12 cellular contexts compared by ENCODE assay signal in the genomic region with DNA sequence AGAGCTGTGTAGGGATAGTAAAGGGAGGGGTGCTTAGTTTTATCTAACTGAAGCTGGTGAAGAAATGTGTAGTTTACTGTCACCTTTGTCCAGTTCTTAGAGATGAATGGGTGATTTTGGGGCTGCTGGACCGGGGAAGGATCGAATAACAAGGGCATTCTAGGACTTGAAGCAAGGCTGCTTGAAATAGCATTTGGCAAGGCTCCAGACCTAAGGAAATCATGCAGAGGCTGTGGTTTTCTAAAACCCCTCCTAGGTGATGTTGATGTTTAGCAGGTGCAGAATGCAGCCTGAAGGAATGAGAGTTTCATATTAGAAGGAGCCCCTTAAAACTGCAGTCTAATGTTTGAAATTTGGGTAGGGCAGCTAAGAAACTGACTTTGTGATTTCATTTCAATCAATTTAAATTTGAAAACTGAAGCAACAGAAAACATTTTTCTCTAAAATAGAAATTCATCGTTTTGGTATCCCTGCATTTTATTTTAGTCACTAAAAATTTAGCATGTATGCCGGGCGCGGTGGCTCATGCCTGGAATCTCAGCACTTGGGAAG.
DNase-seq lines count a peak whose midpoint lies in the region; ATAC-seq and TF ChIP-seq lines count a peak whose summit lies in the region.
"Had no signal": no experiment of that assay in that cellular context is flagged by ENCODE, and none has a peak within 500 bp of the region (broad histone marks: within the 10 kb centered on the region; RNA-seq: fewer than 3 reads in every experiment).

No MANE protein-coding gene starts in this region.

- no peaks in the 10 kb centered on the region for H3K79me2 ChIP-seq in OCI-LY7 (ENCODE audit: insufficient read depth, low read depth, low read length)
- no peaks in the 10 kb centered on the region for H3K79me2 ChIP-seq in fibroblast of lung (ENCODE audit: control insufficient read depth, insufficient read depth, low read length)

- POLR2A ChIA-PET in OCI-LY7 (lab: Charles Lee) = no interaction called here

- peaks cover 12% of the 10 kb centered on the region for H3K36me3 Mint-ChIP-seq in CD4-positive, CD25-positive, alpha-beta regulatory T cell
- H3K36me3 Mint-ChIP-seq in endodermal cell (ENCODE audit: low read depth) = peaks cover 51% of the 10 kb centered on the region

- H3K9ac ChIP-seq in fibroblast of lung (ENCODE audit: insufficient read depth, low read length) = no peak overlapping the region
- no peak overlapping the region for H3K9ac ChIP-seq in endodermal cell (ENCODE audit: extremely low read depth, low read length, poor library complexity, severe bottlenecking)

- H3K27ac Mint-ChIP-seq in CD4-positive, CD25-positive, alpha-beta regulatory T cell = peak overlapping the region; percentile 21 to 65 (median 33)
- no peak overlapping the region for H3K27ac Mint-ChIP-seq in endodermal cell

- H3K9me3 ChIP-seq in CD4-positive, CD25-positive, alpha-beta regulatory T cell (ENCODE audit: control insufficient read depth in 2 of 2, low read length in 2 of 2) = no peaks in the 10 kb centered on the region
- H3K9me3 ChIP-seq in OCI-LY7 (ENCODE audit: low read length) = no peaks in the 10 kb centered on the region
- H3K9me3 ChIP-seq in fibroblast of lung (ENCODE audit: control insufficient read depth, insufficient read depth, low read depth, low read length) = no peaks in the 10 kb centered on the region
- H3K9me3 ChIP-seq in endodermal cell (ENCODE audit: control insufficient read depth, low read length) = peaks cover 14% of the 10 kb centered on the region
- H3K9me3 ChIP-seq: esophagus squamous epithelium had no signal

- H3K4me3 ChIP-seq in CD4-positive, CD25-positive, alpha-beta regulatory T cell (ENCODE audit: low read depth, low read length) = peak overlapping the region; percentile 44
- H3K4me3 ChIP-seq in GM12865 (ENCODE audit: low read depth, low read length) (no peak overlapping the region), OCI-LY7 (ENCODE audit: low read depth, low read length, poor library complexity, severe bottlenecking) (no peak overlapping the region), fibroblast of lung (replicated peaks in 1 of 4; ENCODE audit: control extremely low read depth in 1 of 4, insufficient read depth in 1 of 4, low read depth in 3 of 4, low read length in 4 of 4) (no peak overlapping the region), endodermal cell (ENCODE audit: low read length) (no peak overlapping the region)
- H3K4me3 ChIP-seq: esophagus squamous epithelium, MG63 had no signal

- DNase-seq in CD4-positive, CD25-positive, alpha-beta regulatory T cell = peak in 1 of 3 donors; percentile 30
- peak; percentile 68 for DNase-seq in GM12865 (ENCODE audit: low read depth)
- DNase-seq in OCI-LY7 (ENCODE audit: low spot score) = peak; percentile 12
- DNase-seq in fibroblast of lung (ENCODE audit: low read depth in 2 of 2) = peak; percentile 42 to 66
- DNase-seq in endodermal cell = no peak
- DNase-seq in NOMO-1 treated with dmso at 0.1 percent for 144 hours (lab: John Stamatoyannopoulos, UW; ENCODE audit: unreplicated experiment) = no peak
- no peak for DNase-seq in GOT3 (lab: John Stamatoyannopoulos, UW)
- no peak for DNase-seq in amniotic stem cell (lab: John Stamatoyannopoulos, UW)
- DNase-seq: activated CD8-positive, alpha-beta memory T cell treated with anti-CD3 and anti-CD28 coated beads, Interleukin-2, amount 50 U/mL, for 48 hours; brain microvascular endothelial cell; esophagus squamous epithelium; MG63 had no signal

- peaks cover 26% of the 10 kb centered on the region for H3K4me1 ChIP-seq in CD4-positive, CD25-positive, alpha-beta regulatory T cell (ENCODE audit: control insufficient read depth, insufficient read depth, low read length, poor library complexity, severe bottlenecking)
- H3K4me1 ChIP-seq in OCI-LY7 (ENCODE audit: insufficient read depth, low read length, poor library complexity, severe bottlenecking) = peaks cover 13% of the 10 kb centered on the region
- H3K4me1 ChIP-seq in fibroblast of lung (ENCODE audit: control insufficient read depth, extremely low read depth, insufficient read depth, low read length) = no peaks in the 10 kb centered on the region
- H3K4me1 ChIP-seq in endodermal cell (ENCODE audit: control insufficient read depth, insufficient read depth, low read length) = no peaks in the 10 kb centered on the region
- H3K4me1 ChIP-seq: esophagus squamous epithelium had no signal

- BruUV-seq in OCI-LY7 (replicated peaks; lab: Mats Ljungman, UMichigan) = no TSS peak

- no peaks in the 10 kb centered on the region for H3K36me3 ChIP-seq in CD4-positive, CD25-positive, alpha-beta regulatory T cell (ENCODE audit: control insufficient read depth, insufficient read depth, low read length)
- H3K36me3 ChIP-seq in OCI-LY7 (ENCODE audit: insufficient read depth, low read length) (no peaks in the 10 kb centered on the region), fibroblast of lung (ENCODE audit: control insufficient read depth, insufficient read depth, low read length) (no peaks in the 10 kb centered on the region), endodermal cell (ENCODE audit: control insufficient read depth, insufficient read depth, low read length) (peaks cover 23% of the 10 kb centered on the region)
- H3K36me3 ChIP-seq: brain microvascular endothelial cell, esophagus squamous epithelium, MG63 had no signal

- H3K4me2 ChIP-seq in OCI-LY7 (ENCODE audit: low read length) (no peak overlapping the region), fibroblast of lung (ENCODE audit: extremely low read depth, insufficient read depth, low read length) (no peak overlapping the region)

- H3K27me3 Mint-ChIP-seq in CD4-positive, CD25-positive, alpha-beta regulatory T cell = no peaks in the 10 kb centered on the region
- H3K27me3 Mint-ChIP-seq in endodermal cell (ENCODE audit: insufficient read depth) = no peaks in the 10 kb centered on the region

- TF ChIP-seq CTCF in GM12865 (IDR thresholded peaks at IDR 0.05; ENCODE audit: insufficient read depth, low read depth, low read length, missing control alignments) (no peak), OCI-LY7 (conservative IDR thresholded peaks at IDR 0.05; ENCODE audit: low read length) (no peak), fibroblast of lung (conservative IDR thresholded peaks at IDR 0.05 in 1 of 2, IDR thresholded peaks at IDR 0.05 in 1 of 2; ENCODE audit: low read depth in 1 of 2, low read length in 2 of 2) (no peak), endodermal cell (conservative IDR thresholded peaks at IDR 0.05) (no peak)

- H2AFZ ChIP-seq in OCI-LY7 (ENCODE audit: low read length) (no peak overlapping the region), fibroblast of lung (ENCODE audit: low read length) (no peak overlapping the region)

- peak overlapping the region; percentile 21 to 78 (median 46) for H3K4me3 Mint-ChIP-seq in CD4-positive, CD25-positive, alpha-beta regulatory T cell
- H3K4me3 Mint-ChIP-seq in endodermal cell = no peak overlapping the region

- no peaks in the 10 kb centered on the region for H3K9me2 ChIP-seq in OCI-LY7 (ENCODE audit: insufficient read depth, low read length)

- H3K27me3 ChIP-seq in CD4-positive, CD25-positive, alpha-beta regulatory T cell (ENCODE audit: control insufficient read depth, insufficient read depth, low read length) = no peaks in the 10 kb centered on the region
- no peaks in the 10 kb centered on the region for H3K27me3 ChIP-seq in fibroblast of lung (ENCODE audit: control insufficient read depth, insufficient read depth, low read length)
- H3K27me3 ChIP-seq in endodermal cell (ENCODE audit: control insufficient read depth, insufficient read depth, low read length, poor library complexity, severe bottlenecking) = no peaks in the 10 kb centered on the region
- H3K27me3 ChIP-seq: brain microvascular endothelial cell, esophagus squamous epithelium, MG63 had no signal

- H3K9me3 Mint-ChIP-seq in CD4-positive, CD25-positive, alpha-beta regulatory T cell = peaks cover 0 to 1% (median 0%) of the 10 kb centered on the region in 7 donors
- peaks cover 18% of the 10 kb centered on the region for H3K9me3 Mint-ChIP-seq in endodermal cell

- no peak overlapping the region for H3K27ac ChIP-seq in CD4-positive, CD25-positive, alpha-beta regulatory T cell (ENCODE audit: insufficient read depth, low read length, poor library complexity, severe bottlenecking)
- no peak overlapping the region for H3K27ac ChIP-seq in OCI-LY7 (ENCODE audit: low read depth, low read length, poor library complexity, severe bottlenecking)
- H3K27ac ChIP-seq in fibroblast of lung (ENCODE audit: insufficient read depth, low read length) = no peak overlapping the region
- H3K27ac ChIP-seq in endodermal cell (ENCODE audit: low read depth, low read length) = no peak overlapping the region
- H3K27ac ChIP-seq: brain microvascular endothelial cell, esophagus squamous epithelium had no signal

- intact Hi-C loops in OCI-LY7 (cut with micrococcal nuclease; ENCODE audit: unreplicated experiment) = no loop called here

- H4K20me1 ChIP-seq in OCI-LY7 (ENCODE audit: insufficient read depth, low read length) = no peaks in the 10 kb centered on the region
- H4K20me1 ChIP-seq in fibroblast of lung (ENCODE audit: control insufficient read depth, extremely low read depth, insufficient read depth, low read length) = no peaks in the 10 kb centered on the region

- CTCF ChIA-PET in OCI-LY7 (lab: Charles Lee; ENCODE audit: unreplicated experiment) = no interaction called here

- ATAC-seq in CD4-positive, CD25-positive, alpha-beta regulatory T cell (ENCODE audit: low read depth in 2 of 2) = no peak

- H3K4me1 Mint-ChIP-seq in CD4-positive, CD25-positive, alpha-beta regulatory T cell = peaks cover 15 to 34% (median 28%) of the 10 kb centered on the region in 4 donors
- H3K4me1 Mint-ChIP-seq in endodermal cell = peaks cover 15% of the 10 kb centered on the region

- 78 to 100% methylated on average over 2 to 6 of the region's 6 CpGs for WGBS in endodermal cell (ENCODE audit: insufficient coverage in 1 of 2, insufficient read length in 1 of 2), 2 experiments

Comparison
In these comparisons a context has a peak if more than half of its experiments do, and no peak if none do; other contexts are left out.
1. DNase-seq: peak in GM12865 (single experiment), OCI-LY7 (single experiment) and fibroblast of lung (2 of 2); none in endodermal cell (single experiment), NOMO-1 treated with dmso at 0.1 percent for 144 hours (single experiment), GOT3 (single experiment) and amniotic stem cell (single experiment).